In the genomic region with DNA sequence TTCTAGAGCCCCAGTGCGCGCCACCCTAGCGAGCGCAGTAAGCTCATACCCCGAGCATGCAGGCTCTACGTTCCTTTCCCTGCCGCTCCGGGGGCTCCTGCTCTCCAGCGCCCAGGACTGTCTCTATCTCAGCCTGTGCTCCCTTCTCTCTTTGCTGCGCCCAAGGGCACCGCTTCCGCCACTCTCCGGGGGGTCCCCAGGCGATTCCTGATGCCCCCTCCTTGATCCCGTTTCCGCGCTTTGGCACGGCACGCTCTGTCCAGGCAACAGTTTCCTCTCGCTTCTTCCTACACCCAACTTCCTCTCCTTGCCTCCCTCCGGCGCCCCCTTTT, we compare ENCODE assay signal across 1 cellular context.
TF ChIP-seq lines count a peak whose summit lies in the region.

No MANE protein-coding gene starts in this region.

TF ChIP-seq in HepG2, 621 proteins besides CTCF, POLR2A, EP300 and RAD21 (continued from another document):
- TF ChIP-seq, protein P1, sequence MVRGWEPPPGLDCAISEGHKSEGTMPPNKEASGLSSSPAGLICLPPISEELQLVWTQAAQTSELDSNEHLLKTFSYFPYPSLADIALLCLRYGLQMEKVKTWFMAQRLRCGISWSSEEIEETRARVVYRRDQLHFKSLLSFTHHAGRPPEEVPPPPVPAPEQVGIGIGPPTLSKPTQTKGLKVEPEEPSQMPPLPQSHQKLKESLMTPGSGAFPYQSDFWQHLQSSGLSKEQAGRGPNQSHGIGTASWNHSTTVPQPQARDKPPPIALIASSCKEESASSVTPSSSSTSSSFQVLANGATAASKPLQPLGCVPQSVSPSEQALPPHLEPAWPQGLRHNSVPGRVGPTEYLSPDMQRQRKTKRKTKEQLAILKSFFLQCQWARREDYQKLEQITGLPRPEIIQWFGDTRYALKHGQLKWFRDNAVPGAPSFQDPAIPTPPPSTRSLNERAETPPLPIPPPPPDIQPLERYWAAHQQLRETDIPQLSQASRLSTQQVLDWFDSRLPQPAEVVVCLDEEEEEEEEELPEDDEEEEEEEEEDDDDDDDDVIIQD (CRISPR knock-in tag; IDR thresholded peaks at IDR 0.05; ENCODE audit: low read depth), result no peak
- no peak for TF ChIP-seq SSRP1 (CRISPR knock-in tag; IDR thresholded peaks at IDR 0.05)
